ENCODE assay signal across 1 cellular context in genomic region chr19:57192064-57192395, GRCh38.
TF ChIP-seq lines count a peak whose summit lies in the region.

No MANE protein-coding gene starts in this region.

TF ChIP-seq in HepG2, 621 proteins besides CTCF, POLR2A, EP300 and RAD21:
- TF ChIP-seq ZNF101 (CRISPR knock-in tag; IDR thresholded peaks at IDR 0.05; ENCODE audit: borderline replicate concordance, low read depth), result no peak
- TF ChIP-seq, protein P1, sequence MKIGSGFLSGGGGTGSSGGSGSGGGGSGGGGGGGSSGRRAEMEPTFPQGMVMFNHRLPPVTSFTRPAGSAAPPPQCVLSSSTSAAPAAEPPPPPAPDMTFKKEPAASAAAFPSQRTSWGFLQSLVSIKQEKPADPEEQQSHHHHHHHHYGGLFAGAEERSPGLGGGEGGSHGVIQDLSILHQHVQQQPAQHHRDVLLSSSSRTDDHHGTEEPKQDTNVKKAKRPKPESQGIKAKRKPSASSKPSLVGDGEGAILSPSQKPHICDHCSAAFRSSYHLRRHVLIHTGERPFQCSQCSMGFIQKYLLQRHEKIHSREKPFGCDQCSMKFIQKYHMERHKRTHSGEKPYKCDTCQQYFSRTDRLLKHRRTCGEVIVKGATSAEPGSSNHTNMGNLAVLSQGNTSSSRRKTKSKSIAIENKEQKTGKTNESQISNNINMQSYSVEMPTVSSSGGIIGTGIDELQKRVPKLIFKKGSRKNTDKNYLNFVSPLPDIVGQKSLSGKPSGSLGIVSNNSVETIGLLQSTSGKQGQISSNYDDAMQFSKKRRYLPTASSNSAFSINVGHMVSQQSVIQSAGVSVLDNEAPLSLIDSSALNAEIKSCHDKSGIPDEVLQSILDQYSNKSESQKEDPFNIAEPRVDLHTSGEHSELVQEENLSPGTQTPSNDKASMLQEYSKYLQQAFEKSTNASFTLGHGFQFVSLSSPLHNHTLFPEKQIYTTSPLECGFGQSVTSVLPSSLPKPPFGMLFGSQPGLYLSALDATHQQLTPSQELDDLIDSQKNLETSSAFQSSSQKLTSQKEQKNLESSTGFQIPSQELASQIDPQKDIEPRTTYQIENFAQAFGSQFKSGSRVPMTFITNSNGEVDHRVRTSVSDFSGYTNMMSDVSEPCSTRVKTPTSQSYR (CRISPR knock-in tag; IDR thresholded peaks at IDR 0.05; ENCODE audit: borderline replicate concordance), result no peak
- no peak for TF ChIP-seq KDM3A (CRISPR knock-in tag; IDR thresholded peaks at IDR 0.05; ENCODE audit: low read depth)
- no peak for TF ChIP-seq ZC3H4 (CRISPR knock-in tag; IDR thresholded peaks at IDR 0.05; ENCODE audit: borderline replicate concordance)
- TF ChIP-seq, protein P2, sequence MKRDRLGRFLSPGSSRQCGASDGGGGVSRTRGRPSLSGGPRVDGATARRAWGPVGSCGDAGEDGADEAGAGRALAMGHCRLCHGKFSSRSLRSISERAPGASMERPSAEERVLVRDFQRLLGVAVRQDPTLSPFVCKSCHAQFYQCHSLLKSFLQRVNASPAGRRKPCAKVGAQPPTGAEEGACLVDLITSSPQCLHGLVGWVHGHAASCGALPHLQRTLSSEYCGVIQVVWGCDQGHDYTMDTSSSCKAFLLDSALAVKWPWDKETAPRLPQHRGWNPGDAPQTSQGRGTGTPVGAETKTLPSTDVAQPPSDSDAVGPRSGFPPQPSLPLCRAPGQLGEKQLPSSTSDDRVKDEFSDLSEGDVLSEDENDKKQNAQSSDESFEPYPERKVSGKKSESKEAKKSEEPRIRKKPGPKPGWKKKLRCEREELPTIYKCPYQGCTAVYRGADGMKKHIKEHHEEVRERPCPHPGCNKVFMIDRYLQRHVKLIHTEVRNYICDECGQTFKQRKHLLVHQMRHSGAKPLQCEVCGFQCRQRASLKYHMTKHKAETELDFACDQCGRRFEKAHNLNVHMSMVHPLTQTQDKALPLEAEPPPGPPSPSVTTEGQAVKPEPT (CRISPR knock-in tag; IDR thresholded peaks at IDR 0.05; ENCODE audit: low read depth), result no peak
- TF ChIP-seq ZFP82 (CRISPR knock-in tag; IDR thresholded peaks at IDR 0.05; ENCODE audit: borderline replicate concordance), result peak; percentile 62; the same call in 1 of the 2 replicates
- no peak for TF ChIP-seq HOMEZ (CRISPR knock-in tag; IDR thresholded peaks at IDR 0.05; ENCODE audit: low read depth)
TF ChIP-seq in HepG2: peak in this region for 1.
